ENCODE assay signal across 19 cellular contexts in genomic region chr21:17539743-17540341, GRCh38. TPM values are rescaled to one million over a fixed set of nuclear protein-coding genes. Genes with fewer than 3 reads are reported as not detected.
"Had no signal": no experiment of that assay in that cellular context is flagged by ENCODE, and none has a peak within 500 bp of the region (broad histone marks: within the 10 kb centered on the region; RNA-seq: fewer than 3 reads in every experiment).

No MANE protein-coding gene starts in this region.

- H3K4me3 Mint-ChIP-seq: activated CD4-positive, alpha-beta T cell treated with anti-CD3 and anti-CD28 coated beads, Interleukin-2, amount 10 ng/mL, durations not matched to agents 7 days and 5 days; activated naive CD8-positive, alpha-beta T cell; immature natural killer cell; neural progenitor cell; stimulated activated naive CD8-positive, alpha-beta T cell treated with anti-CD3 and anti-CD28 coated beads, Interleukin-15, amount 100 ng/mL, for 72 hours; T-helper 2 cell treated with Interferon-gamma antibody and Interleukin-4, amounts not matched to agents 5 μg/mL and 100 μg/mL, for 36 hours had no signal

- H3K4me3 ChIP-seq: body of pancreas, colonic mucosa, gastrocnemius medialis, heart left ventricle, lower lobe of right lung, neural progenitor cell, ovary had no signal

- H3K27me3 ChIP-seq: body of pancreas, colonic mucosa, gastrocnemius medialis, heart left ventricle, neural progenitor cell, ovary had no signal

- H3K9me3 ChIP-seq: body of pancreas, colonic mucosa, gastrocnemius medialis, lower lobe of right lung, ovary had no signal

- H3K36me3 ChIP-seq: colonic mucosa, gastrocnemius medialis, heart left ventricle, lower lobe of right lung, ovary had no signal

- H3K27me3 Mint-ChIP-seq: activated CD4-positive, alpha-beta T cell treated with anti-CD3 and anti-CD28 coated beads, Interleukin-2, amount 10 ng/mL, durations not matched to agents 7 days and 5 days; stimulated activated naive CD8-positive, alpha-beta T cell treated with anti-CD3 and anti-CD28 coated beads, Interleukin-15, amount 100 ng/mL, for 72 hours had no signal

- DNase-seq: activated CD4-positive, alpha-beta T cell treated with anti-CD3 and anti-CD28 coated beads, Interleukin-2, amount 10 ng/mL, durations not matched to agents 7 days and 5 days; activated CD8-positive, alpha-beta memory T cell treated with anti-CD3 and anti-CD28 coated beads, Interleukin-2, amount 50 U/mL, for 48 hours; activated gamma-delta T cell treated with Interleukin-2 at 50 U/mL for 16 hours; amygdala; central memory CD4-positive, alpha-beta T cell; colonic mucosa; effector memory CD4-positive, alpha-beta T cell; heart left ventricle; immature natural killer cell; lower lobe of right lung; ovary; stimulated activated CD4-positive, alpha-beta T cell treated with anti-CD3 and anti-CD28 coated beads, Interleukin-1b, Interleukin-23, amount 100 ng/mL, for 48 hours; stimulated activated naive CD8-positive, alpha-beta T cell treated with anti-CD3 and anti-CD28 coated beads, Interleukin-15, amount 100 ng/mL, for 72 hours had no signal

- H3K36me3 Mint-ChIP-seq: activated naive CD8-positive, alpha-beta T cell; immature natural killer cell had no signal

- H3K4me1 Mint-ChIP-seq: activated CD4-positive, alpha-beta T cell treated with anti-CD3 and anti-CD28 coated beads, Interleukin-2, amount 10 ng/mL, durations not matched to agents 7 days and 5 days; immature natural killer cell; stimulated activated naive CD8-positive, alpha-beta T cell treated with anti-CD3 and anti-CD28 coated beads, Interleukin-15, amount 100 ng/mL, for 72 hours had no signal

- H3K27ac Mint-ChIP-seq: activated CD4-positive, alpha-beta T cell treated with anti-CD3 and anti-CD28 coated beads, Interleukin-2, amount 10 ng/mL, durations not matched to agents 7 days and 5 days; activated naive CD8-positive, alpha-beta T cell; immature natural killer cell; neural progenitor cell; T-helper 2 cell treated with Interferon-gamma antibody and Interleukin-4, amounts not matched to agents 5 μg/mL and 100 μg/mL, for 36 hours had no signal

- H3K9me3 Mint-ChIP-seq: activated CD4-positive, alpha-beta T cell treated with anti-CD3 and anti-CD28 coated beads, Interleukin-2, amount 10 ng/mL, durations not matched to agents 7 days and 5 days; stimulated activated naive CD8-positive, alpha-beta T cell treated with anti-CD3 and anti-CD28 coated beads, Interleukin-15, amount 100 ng/mL, for 72 hours; T-helper 2 cell treated with Interferon-gamma antibody and Interleukin-4, amounts not matched to agents 5 μg/mL and 100 μg/mL, for 36 hours had no signal

- ATAC-seq: body of pancreas; gastrocnemius medialis; stimulated activated naive CD8-positive, alpha-beta T cell treated with anti-CD3 and anti-CD28 coated beads, Interleukin-15, amount 100 ng/mL, for 72 hours had no signal

- H3K27ac ChIP-seq: colonic mucosa, gastrocnemius medialis, lower lobe of right lung, neural progenitor cell, ovary had no signal

- H3K4me1 ChIP-seq: colonic mucosa, gastrocnemius medialis, neural progenitor cell had no signal

- H3K9ac ChIP-seq: neural progenitor cell had no signal

- H2AFZ ChIP-seq: neural progenitor cell had no signal

- H3K4me2 ChIP-seq: neural progenitor cell had no signal

RNA-seq across cellular contexts. Expression of gene CXADR, which starts 27.0 kb away (rescaled TPM):
- total RNA-seq: myocyte had no signal
- polyA plus RNA-seq: immature natural killer cell had no signal
